1 cellular context compared by ENCODE assay signal in the genomic region with DNA sequence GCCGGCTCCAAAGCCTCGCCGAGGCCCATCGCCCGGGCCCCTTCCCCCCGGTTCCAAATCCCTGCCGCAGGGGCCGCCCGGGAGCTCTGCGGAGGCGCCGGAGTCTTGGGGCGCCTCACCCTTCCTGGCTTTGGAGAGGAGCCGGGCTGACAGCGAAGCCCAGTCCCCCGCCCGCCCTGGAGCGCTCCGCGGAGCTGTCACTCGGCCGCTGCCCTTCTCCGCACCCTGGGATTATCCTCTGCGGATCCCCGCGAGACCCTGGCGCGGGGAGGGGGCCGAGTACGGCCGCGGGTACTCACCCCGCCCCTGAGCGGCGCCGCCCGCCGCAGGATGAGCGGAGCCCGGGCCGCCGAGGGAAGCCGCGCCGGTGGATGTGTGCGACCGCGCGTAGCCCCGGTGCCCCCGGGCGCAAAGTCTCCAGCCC.
TF ChIP-seq lines count a peak whose summit lies in the region.

No MANE protein-coding gene starts in this region.

TF ChIP-seq in A549, 52 proteins besides CTCF, POLR2A, EP300 and RAD21:
- TF ChIP-seq, protein P1, sequence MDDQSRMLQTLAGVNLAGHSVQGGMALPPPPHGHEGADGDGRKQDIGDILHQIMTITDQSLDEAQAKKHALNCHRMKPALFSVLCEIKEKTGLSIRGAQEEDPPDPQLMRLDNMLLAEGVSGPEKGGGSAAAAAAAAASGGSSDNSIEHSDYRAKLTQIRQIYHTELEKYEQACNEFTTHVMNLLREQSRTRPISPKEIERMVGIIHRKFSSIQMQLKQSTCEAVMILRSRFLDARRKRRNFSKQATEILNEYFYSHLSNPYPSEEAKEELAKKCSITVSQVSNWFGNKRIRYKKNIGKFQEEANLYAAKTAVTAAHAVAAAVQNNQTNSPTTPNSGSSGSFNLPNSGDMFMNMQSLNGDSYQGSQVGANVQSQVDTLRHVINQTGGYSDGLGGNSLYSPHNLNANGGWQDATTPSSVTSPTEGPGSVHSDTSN (IDR thresholded peaks at IDR 0.05), result no peak
- TF ChIP-seq HOXB13 (CRISPR knock-in tag; IDR thresholded peaks at IDR 0.05; ENCODE audit: low read depth) (no peak), EHF (CRISPR knock-in tag; IDR thresholded peaks at IDR 0.05) (no peak), GATA3 (IDR thresholded peaks at IDR 0.05; ENCODE audit: borderline replicate concordance) (no peak), SMC3 (IDR thresholded peaks at IDR 0.05) (no peak), NFE2L2 (conservative IDR thresholded peaks at IDR 0.05; ENCODE audit: low read length) (no peak), ATOH8 (CRISPR knock-in tag; IDR thresholded peaks at IDR 0.05; ENCODE audit: low read depth) (no peak), EHMT2 (IDR thresholded peaks at IDR 0.05; ENCODE audit: low read depth) (no peak), JUNB (IDR thresholded peaks at IDR 0.05) (no peak), RARB (CRISPR knock-in tag; IDR thresholded peaks at IDR 0.05) (no peak)
- TF ChIP-seq, protein P2, sequence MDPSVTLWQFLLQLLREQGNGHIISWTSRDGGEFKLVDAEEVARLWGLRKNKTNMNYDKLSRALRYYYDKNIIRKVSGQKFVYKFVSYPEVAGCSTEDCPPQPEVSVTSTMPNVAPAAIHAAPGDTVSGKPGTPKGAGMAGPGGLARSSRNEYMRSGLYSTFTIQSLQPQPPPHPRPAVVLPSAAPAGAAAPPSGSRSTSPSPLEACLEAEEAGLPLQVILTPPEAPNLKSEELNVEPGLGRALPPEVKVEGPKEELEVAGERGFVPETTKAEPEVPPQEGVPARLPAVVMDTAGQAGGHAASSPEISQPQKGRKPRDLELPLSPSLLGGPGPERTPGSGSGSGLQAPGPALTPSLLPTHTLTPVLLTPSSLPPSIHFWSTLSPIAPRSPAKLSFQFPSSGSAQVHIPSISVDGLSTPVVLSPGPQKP (IDR thresholded peaks at IDR 0.05; ENCODE audit: low read depth, low read length), result no peak
- TF ChIP-seq, protein P3, sequence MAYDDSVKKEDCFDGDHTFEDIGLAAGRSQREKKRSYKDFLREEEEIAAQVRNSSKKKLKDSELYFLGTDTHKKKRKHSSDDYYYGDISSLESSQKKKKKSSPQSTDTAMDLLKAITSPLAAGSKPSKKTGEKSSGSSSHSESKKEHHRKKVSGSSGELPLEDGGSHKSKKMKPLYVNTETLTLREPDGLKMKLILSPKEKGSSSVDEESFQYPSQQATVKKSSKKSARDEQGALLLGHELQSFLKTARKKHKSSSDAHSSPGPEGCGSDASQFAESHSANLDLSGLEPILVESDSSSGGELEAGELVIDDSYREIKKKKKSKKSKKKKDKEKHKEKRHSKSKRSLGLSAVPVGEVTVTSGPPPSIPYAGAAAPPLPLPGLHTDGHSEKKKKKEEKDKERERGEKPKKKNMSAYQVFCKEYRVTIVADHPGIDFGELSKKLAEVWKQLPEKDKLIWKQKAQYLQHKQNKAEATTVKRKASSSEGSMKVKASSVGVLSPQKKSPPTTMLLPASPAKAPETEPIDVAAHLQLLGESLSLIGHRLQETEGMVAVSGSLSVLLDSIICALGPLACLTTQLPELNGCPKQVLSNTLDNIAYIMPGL (CRISPR knock-in tag; IDR thresholded peaks at IDR 0.05; ENCODE audit: borderline replicate concordance), result no peak
